ENCODE assay signal across 14 cellular contexts in the genomic region with DNA sequence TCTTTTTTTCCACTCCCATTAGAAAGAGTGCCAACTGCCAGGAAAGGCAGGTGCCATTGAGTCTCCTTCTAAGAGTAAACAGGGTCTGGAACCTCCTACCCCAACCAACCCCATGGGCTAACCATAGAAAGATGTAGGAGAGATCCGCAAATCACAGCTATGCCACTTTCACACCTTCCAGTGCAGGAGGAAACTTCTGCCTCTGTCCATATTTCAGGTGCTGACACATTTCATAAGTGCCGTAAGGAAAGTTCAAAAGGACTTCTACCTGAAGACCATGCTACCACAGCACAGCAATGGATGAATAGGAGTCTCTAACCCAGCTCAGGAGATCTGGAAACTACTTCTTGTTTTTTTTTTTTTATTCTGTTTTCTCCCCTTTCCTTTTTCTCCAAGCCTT.
"Had no signal": no experiment of that assay in that cellular context is flagged by ENCODE, and none has a peak within 500 bp of the region (broad histone marks: within the 10 kb centered on the region; RNA-seq: fewer than 3 reads in every experiment).

No MANE protein-coding gene starts in this region.

- ATAC-seq: esophagus mucosa; heart left ventricle; left colon; naive thymus-derived CD8-positive, alpha-beta T cell; psoas muscle; sciatic nerve had no signal

- H3K36me3 ChIP-seq: heart left ventricle, neutrophil, stomach had no signal

- H3K4me1 ChIP-seq: psoas muscle had no signal

- H3K9me3 ChIP-seq: heart left ventricle, neutrophil, psoas muscle, stomach had no signal

- H3K27ac ChIP-seq: neutrophil, psoas muscle, skin epidermis, stomach had no signal

- H3K4me3 ChIP-seq: heart left ventricle, psoas muscle, skin epidermis, stomach had no signal

- DNase-seq: cortex of kidney; effector memory CD4-positive, alpha-beta T cell; heart left ventricle; hippocampal formation; left colon; mammary epithelial cell; naive thymus-derived CD8-positive, alpha-beta T cell; psoas muscle; stimulated activated naive CD4-positive, alpha-beta T cell; stomach had no signal

- H3K27me3 ChIP-seq: heart left ventricle, stomach had no signal
